8 cellular contexts compared by ENCODE assay signal in genomic region chr22:37018086-37018814, GRCh38. TPM values are rescaled to one million over a fixed set of nuclear protein-coding genes. Genes with fewer than 3 reads are reported as not detected.
DNase-seq lines count a peak whose midpoint lies in the region; ATAC-seq and TF ChIP-seq lines count a peak whose summit lies in the region.

No MANE protein-coding gene starts in this region.

- ATAC-seq in HCT116 (no peak), GM21825 (IDR thresholded peaks at IDR 0.05; ENCODE audit: unreplicated experiment) (no peak)
- no peak for ATAC-seq in activated naive CD8-positive, alpha-beta T cell treated with anti-CD3 and anti-CD28 coated beads, Interleukin-2, amount 10 ng/mL, durations not matched to agents 7 days and 5 days (ENCODE audit: low read depth)

- H3K79me2 ChIP-seq in HCT116 (ENCODE audit: insufficient read depth, low read length), result peaks cover 8% of the 10 kb centered on the region; the same call in 1 of the 2 replicates

- H3K9me2 ChIP-seq in HCT116 (ENCODE audit: insufficient read depth), result no peaks in the 10 kb centered on the region

- H3K4me3 Mint-ChIP-seq in activated naive CD8-positive, alpha-beta T cell treated with anti-CD3 and anti-CD28 coated beads, Interleukin-2, amount 10 ng/mL, durations not matched to agents 7 days and 5 days, result peak overlapping the region; percentile 79

- CTCF ChIA-PET in HCT116 (lab: Charles Lee), result interaction anchor here (2.0 kb wide), 1 partner anchor 20 kb away, joined by 4 read pairs; no protein-coding TSS in a partner anchor

- no peaks in the 10 kb centered on the region for H4K20me1 ChIP-seq in HCT116 (ENCODE audit: insufficient read depth)

- peak overlapping the region; percentile 77 to 79 for H3K4me3 ChIP-seq in HCT116 (replicated peaks in 1 of 2; ENCODE audit: low read depth in 1 of 2, low read length in 2 of 2)
- peak overlapping the region; percentile 77 for H3K4me3 ChIP-seq in iPS-11a (ENCODE audit: low read depth, low read length)
- H3K4me3 ChIP-seq in skin epidermis, result peak overlapping the region; percentile 65 to 93 (median 81)

- peak overlapping the region; percentile 70 for H3K27ac Mint-ChIP-seq in activated naive CD8-positive, alpha-beta T cell treated with anti-CD3 and anti-CD28 coated beads, Interleukin-2, amount 10 ng/mL, durations not matched to agents 7 days and 5 days

- POLR2A ChIA-PET in HCT116 (lab: Charles Lee), result interaction anchor here (1.3 to 1.6 kb wide), 2 partner anchors 9 to 489 kb away, joined by 3 to 6 read pairs; no protein-coding TSS in a partner anchor
- POLR2A ChIA-PET in activated naive CD8-positive, alpha-beta T cell treated with anti-CD3 and anti-CD28 coated beads, Interleukin-2, amount 10 ng/mL, durations not matched to agents 7 days and 5 days (lab: Charles Lee), result interaction anchor here (0.7 to 1.1 kb wide), 2 partner anchors 243 to 488 kb away, joined by 3 read pairs; no protein-coding TSS in a partner anchor

- H3K4me1 Mint-ChIP-seq in activated naive CD8-positive, alpha-beta T cell treated with anti-CD3 and anti-CD28 coated beads, Interleukin-2, amount 10 ng/mL, durations not matched to agents 7 days and 5 days, result peaks cover 9% of the 10 kb centered on the region

- H3K27ac ChIP-seq in HCT116 (ENCODE audit: low read depth, low read length) (peak overlapping the region; percentile 95), skin epidermis (peak overlapping the region in 15 of 21 experiments; percentile 81 to 93 (median 89))

- TF ChIP-seq RAD21 in HCT116 (IDR thresholded peaks at IDR 0.05; ENCODE audit: low read depth), result no peak

- DNase-seq in HCT116 (ENCODE audit: low read depth, low spot score), result no peak
- peak; percentile 32 for DNase-seq in activated naive CD8-positive, alpha-beta T cell treated with anti-CD3 and anti-CD28 coated beads, Interleukin-2, amount 10 ng/mL, durations not matched to agents 7 days and 5 days
- DNase-seq in stimulated activated CD4-positive, alpha-beta T cell treated with anti-CD3 and anti-CD28 coated beads, Interleukin-15, amount 100 ng/mL, for 24 hours, result no peak
- DNase-seq in HuH-7 (ENCODE audit: low spot score), result no peak
- DNase-seq in NCI-H1694 treated with DMSO at 0.1 percent for 48 hours (lab: John Stamatoyannopoulos, UW), result no peak

- H3K27me3 Mint-ChIP-seq in activated naive CD8-positive, alpha-beta T cell treated with anti-CD3 and anti-CD28 coated beads, Interleukin-2, amount 10 ng/mL, durations not matched to agents 7 days and 5 days, result peaks cover 8% of the 10 kb centered on the region

- intact Hi-C loops in HCT116 (cut with micrococcal nuclease), result no loop called here

- RAD21 ChIA-PET in HCT116 (lab: Charles Lee; ENCODE audit: low non-redundant PET in 1 of 2, low total read pairs in 2 of 2, uncharacterized antibody in 2 of 2, unreplicated experiment in 2 of 2), result no interaction called here

- H3K27me3 ChIP-seq in HCT116 (ENCODE audit: insufficient read depth, low read length), result no peaks in the 10 kb centered on the region

- no peaks in the 10 kb centered on the region for H3K36me3 ChIP-seq in HCT116 (ENCODE audit: control insufficient read depth in 1 of 2, insufficient read depth in 2 of 2, low read length in 2 of 2)

- H3K4me1 ChIP-seq in HCT116 (ENCODE audit: control insufficient read depth in 1 of 2, insufficient read depth in 2 of 2, low read length in 2 of 2), result peaks cover 14 to 28% of the 10 kb centered on the region in 2 experiments; a peak in 3 of 4 replicates

- no peak for TF ChIP-seq CTCF in HCT116 (IDR thresholded peaks at IDR 0.05 in 2 of 3, conservative IDR thresholded peaks at IDR 0.05 in 1 of 3; ENCODE audit: borderline replicate concordance in 1 of 3, insufficient read depth in 1 of 3, low read depth in 2 of 3, low read length in 2 of 3)

- H3K9ac ChIP-seq in HCT116 (ENCODE audit: low read length), result peak overlapping the region; percentile 88

- H3K36me3 Mint-ChIP-seq in activated naive CD8-positive, alpha-beta T cell treated with anti-CD3 and anti-CD28 coated beads, Interleukin-2, amount 10 ng/mL, durations not matched to agents 7 days and 5 days, result no peaks in the 10 kb centered on the region

- no peak overlapping the region for H2AFZ ChIP-seq in HCT116 (ENCODE audit: low read depth, low read length, poor library complexity, severe bottlenecking)

- BruUV-seq in HCT116 (replicated peaks; lab: Mats Ljungman, UMichigan), result no TSS peak

- H3K9me3 Mint-ChIP-seq in activated naive CD8-positive, alpha-beta T cell treated with anti-CD3 and anti-CD28 coated beads, Interleukin-2, amount 10 ng/mL, durations not matched to agents 7 days and 5 days, result no peaks in the 10 kb centered on the region

- TF ChIP-seq POLR2A in HCT116 (IDR thresholded peaks at IDR 0.05; ENCODE audit: borderline replicate concordance, extremely low read depth, insufficient read depth, insufficient read length), result no peak

- H3K9me3 ChIP-seq in HCT116 (ENCODE audit: control insufficient read depth in 1 of 2, insufficient read depth in 1 of 2, low read depth in 1 of 2, low read length in 2 of 2), result no peaks in the 10 kb centered on the region

- peak overlapping the region; percentile 93 for H3K4me2 ChIP-seq in HCT116 (ENCODE audit: low read length)

TF ChIP-seq in HCT116, 20 proteins besides CTCF, POLR2A, EP300 and RAD21:
- no peak for TF ChIP-seq FOSL1 (IDR thresholded peaks at IDR 0.05; ENCODE audit: low read depth)
- TF ChIP-seq MAX (IDR thresholded peaks at IDR 0.05), result no peak
- TF ChIP-seq SIN3A (IDR thresholded peaks at IDR 0.05; ENCODE audit: low read depth), result no peak
- TF ChIP-seq TCF7L2 (IDR thresholded peaks at IDR 0.05; ENCODE audit: borderline replicate concordance, extremely low read depth, insufficient read depth, insufficient read length), result no peak
- TF ChIP-seq SRF (IDR thresholded peaks at IDR 0.05; ENCODE audit: low read depth), result no peak
- no peak for TF ChIP-seq JUND (IDR thresholded peaks at IDR 0.05)

RNA-seq across cellular contexts. Expression of gene TST, which starts 1.0 kb away (rescaled TPM):
- 32.1 TPM for total RNA-seq in HCT116 (2021; ENCODE audit: unreplicated experiment)
- polyA plus RNA-seq in HCT116 (2012), result 30.4 and 32.5 TPM in 2 replicates
- 1 to 10 TPM; 3.7 to 6.1 TPM for total RNA-seq in activated naive CD8-positive, alpha-beta T cell treated with anti-CD3 and anti-CD28 coated beads, Interleukin-2, amount 10 ng/mL, durations not matched to agents 7 days and 5 days

RNA-seq across cellular contexts. Expression of gene MPST, which starts 1.3 kb away (rescaled TPM):
- 68.6 TPM for total RNA-seq in HCT116 (2021; ENCODE audit: unreplicated experiment)
- 65.4 and 69.3 TPM in 2 replicates for polyA plus RNA-seq in HCT116 (2012)
- 10 to 100 TPM; 23.1 to 23.4 TPM for total RNA-seq in activated naive CD8-positive, alpha-beta T cell treated with anti-CD3 and anti-CD28 coated beads, Interleukin-2, amount 10 ng/mL, durations not matched to agents 7 days and 5 days

RNA-seq across cellular contexts. Expression of gene KCTD17, which starts 33.3 kb away (rescaled TPM):
- total RNA-seq in HCT116 (2021; ENCODE audit: unreplicated experiment), result 23.4 TPM
- polyA plus RNA-seq in HCT116 (2012), result 21.3 and 24.4 TPM in 2 replicates
- total RNA-seq in activated naive CD8-positive, alpha-beta T cell treated with anti-CD3 and anti-CD28 coated beads, Interleukin-2, amount 10 ng/mL, durations not matched to agents 7 days and 5 days, result 10 to 100 TPM; 28.1 to 34.7 TPM
